Comparison of ENCODE assay signal across 7 cellular contexts in genomic region chr18:79524181-79525078, GRCh38.
DNase-seq lines count a peak whose midpoint lies in the region; ATAC-seq lines count a peak whose summit lies in the region.

No MANE protein-coding gene starts in this region.

- DNase-seq in activated T-cell treated with anti-CD3 and anti-CD28 coated beads for 1 hour (ENCODE audit: low read depth) (peak; percentile 36), posterior vena cava (ENCODE audit: low spot score) (peak; percentile 79), cortex of kidney (lab: John Stamatoyannopoulos, UW) (no peak), NCI-H146 treated with DMSO at 0.1 percent for 48 hours (lab: John Stamatoyannopoulos, UW; ENCODE audit: unreplicated experiment) (no peak), dedifferentiated amniotic fluid mesenchymal stem cell (ENCODE audit: extremely low spot score) (no peak)

- ATAC-seq in GM21360 (IDR thresholded peaks at IDR 0.05; ENCODE audit: unreplicated experiment) (peak; percentile 19), HG03442 (IDR thresholded peaks at IDR 0.05; ENCODE audit: unreplicated experiment) (peak; percentile 27)

- intact Hi-C loops in posterior vena cava (cut with DNase I) = loop anchor here in 1 of 2 donors (5.0 to 10.0 kb wide), 2 partner anchors 120 to 142 kb away; no protein-coding TSS in a partner anchor

Comparison
In these comparisons a context has a peak if more than half of its experiments do, and no peak if none do; other contexts are left out.
1. DNase-seq: peak in activated T-cell treated with anti-CD3 and anti-CD28 coated beads for 1 hour (single experiment) and posterior vena cava (single experiment); none in cortex of kidney (single experiment), NCI-H146 treated with DMSO at 0.1 percent for 48 hours (single experiment) and dedifferentiated amniotic fluid mesenchymal stem cell (single experiment).